28 cellular contexts compared by ENCODE assay signal in genomic region chr12:103735291-103735690, GRCh38.
"Had no signal": no experiment of that assay in that cellular context is flagged by ENCODE, and none has a peak within 500 bp of the region (broad histone marks: within the 10 kb centered on the region; RNA-seq: fewer than 3 reads in every experiment).

No MANE protein-coding gene starts in this region.

- DNase-seq: colonic mucosa; cortex of kidney; dermis blood vessel endothelial cell; dorsolateral prefrontal cortex; effector CD4-positive, alpha-beta T cell; effector CD8-positive, alpha-beta T cell; effector memory CD4-positive, alpha-beta T cell; effector memory CD8-positive, alpha-beta T cell; endodermal cell; erythroblast; esophagus squamous epithelium; foreskin fibroblast; foreskin keratinocyte; foreskin melanocyte; gastrocnemius medialis; glutamatergic neuron; head of caudate nucleus; heart left ventricle; heart right ventricle had no signal

- H3K4me3 ChIP-seq: colonic mucosa, coronary artery, dorsolateral prefrontal cortex, esophagus muscularis mucosa, esophagus squamous epithelium, gastrocnemius medialis, gastroesophageal sphincter, heart left ventricle, heart right ventricle had no signal

- H3K27me3 ChIP-seq: colonic mucosa, esophagus muscularis mucosa, gastrocnemius medialis, gastroesophageal sphincter, heart left ventricle, heart right ventricle had no signal

- H3K27ac ChIP-seq: colonic mucosa, coronary artery, dorsolateral prefrontal cortex, epithelial cell of prostate, esophagus muscularis mucosa, esophagus squamous epithelium, foreskin keratinocyte, gastrocnemius medialis, gastroesophageal sphincter, heart left ventricle, heart right ventricle had no signal

- FAIRE-seq: colon, endometrium, endothelial cell of umbilical vein, frontal cortex had no signal

- H3K36me3 ChIP-seq: colonic mucosa, esophagus muscularis mucosa, esophagus squamous epithelium, gastrocnemius medialis, gastroesophageal sphincter, heart left ventricle, heart right ventricle had no signal

- ATAC-seq: effector memory CD8-positive, alpha-beta T cell; esophagus mucosa; foreskin keratinocyte; gastrocnemius medialis; gastroesophageal sphincter; heart left ventricle; heart right ventricle had no signal

- H3K9me3 ChIP-seq: colonic mucosa, gastrocnemius medialis had no signal

- H3K4me1 ChIP-seq: colonic mucosa, esophagus muscularis mucosa, esophagus squamous epithelium, foreskin keratinocyte, gastrocnemius medialis, gastroesophageal sphincter, heart left ventricle had no signal
